Comparison of ENCODE assay signal across 1 cellular context in the genomic region with DNA sequence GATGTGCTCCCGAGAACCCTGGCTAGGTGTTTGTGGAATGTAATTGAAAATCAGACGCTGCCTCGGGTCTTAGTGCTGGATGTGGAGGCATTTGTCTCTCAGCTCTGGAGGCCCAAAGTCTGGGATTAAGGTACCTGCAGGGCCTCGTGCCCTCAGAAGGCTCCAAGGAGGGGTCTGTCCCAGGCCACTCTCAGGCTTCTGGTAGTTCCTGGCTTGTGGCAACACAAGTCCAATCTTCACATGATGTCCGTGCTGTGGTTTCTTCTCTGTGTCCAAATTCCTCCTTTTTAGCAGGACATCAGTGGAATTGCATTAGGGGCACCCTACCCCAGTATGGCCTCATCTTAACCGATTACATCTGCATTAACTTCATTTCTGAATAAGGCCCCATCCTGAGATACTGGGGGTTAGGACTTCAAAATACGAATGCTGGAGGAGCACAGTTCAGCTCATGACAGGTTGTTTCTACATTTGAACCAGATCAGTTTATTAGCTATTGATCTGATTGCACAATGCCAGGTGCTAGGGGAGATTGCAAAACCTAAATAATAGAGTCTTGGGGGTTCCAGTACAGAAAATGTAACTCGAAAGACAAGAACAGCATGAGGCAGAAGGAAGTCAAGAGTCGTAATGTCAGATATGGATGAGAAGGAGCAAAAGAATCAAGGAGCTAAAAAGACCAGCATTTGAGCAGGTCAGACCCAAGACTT.
TF ChIP-seq lines count a peak whose summit lies in the region.

No MANE protein-coding gene starts in this region.

TF ChIP-seq in HepG2, 621 proteins besides CTCF, POLR2A, EP300 and RAD21:
- TF ChIP-seq RBAK (CRISPR knock-in tag; IDR thresholded peaks at IDR 0.05) (no peak), TMF1 (CRISPR knock-in tag; IDR thresholded peaks at IDR 0.05; ENCODE audit: low read depth) (no peak), CEBPB (IDR thresholded peaks at IDR 0.05; ENCODE audit: borderline replicate concordance, low read depth, low read length) (peak; percentile 62; the same call in 1 of the 2 replicates), KDM1A (CRISPR knock-in tag; IDR thresholded peaks at IDR 0.05) (no peak), SIX1 (CRISPR knock-in tag; IDR thresholded peaks at IDR 0.05; ENCODE audit: borderline replicate concordance) (no peak), HDAC2 (CRISPR knock-in tag; IDR thresholded peaks at IDR 0.05) (no peak), ZNF331 (CRISPR knock-in tag; IDR thresholded peaks at IDR 0.05) (no peak), ZNF337 (CRISPR knock-in tag; IDR thresholded peaks at IDR 0.05; ENCODE audit: borderline replicate concordance, low read depth) (no peak), ZNF382 (CRISPR knock-in tag; IDR thresholded peaks at IDR 0.05; ENCODE audit: borderline replicate concordance) (no peak)
